Comparison of ENCODE assay signal across 8 cellular contexts in genomic region chr2:232292395-232293154, GRCh38.
DNase-seq lines count a peak whose midpoint lies in the region; ATAC-seq and TF ChIP-seq lines count a peak whose summit lies in the region.

No MANE protein-coding gene starts in this region.

- H3K27me3 ChIP-seq in DOHH2 (ENCODE audit: control insufficient read depth, low read length) (no peaks in the 10 kb centered on the region), Panc1 (ENCODE audit: control insufficient read depth, insufficient read depth, low read length) (no peaks in the 10 kb centered on the region), right cardiac atrium (ENCODE audit: control insufficient read depth, insufficient read depth) (no peaks in the 10 kb centered on the region)

- H3K36me3 Mint-ChIP-seq in activated naive CD4-positive, alpha-beta T cell treated with anti-CD3 and anti-CD28 coated beads for 36 hours (ENCODE audit: low read depth), result peaks cover 4% of the 10 kb centered on the region

- H3K4me1 ChIP-seq in DOHH2 (ENCODE audit: control insufficient read depth, low read length) (0 out of 2 replicates have a peak, but pooled peaks cover 3% of the 10 kb centered on the region), Panc1 (ENCODE audit: control insufficient read depth, insufficient read depth, low read length) (no peaks in the 10 kb centered on the region; the same call in 1 of the 2 replicates), right cardiac atrium (ENCODE audit: control insufficient read depth, insufficient read depth, low read length) (no peaks in the 10 kb centered on the region)

- H3K36me3 ChIP-seq in DOHH2 (ENCODE audit: control insufficient read depth, low read length) (no peaks in the 10 kb centered on the region), Panc1 (ENCODE audit: control insufficient read depth, insufficient read depth, low read length) (no peaks in the 10 kb centered on the region)

- no peak overlapping the region for H3K27ac Mint-ChIP-seq in activated naive CD4-positive, alpha-beta T cell treated with anti-CD3 and anti-CD28 coated beads for 36 hours

- no peaks in the 10 kb centered on the region for H3K9me3 Mint-ChIP-seq in activated naive CD4-positive, alpha-beta T cell treated with anti-CD3 and anti-CD28 coated beads for 36 hours

- H3K4me3 Mint-ChIP-seq in activated naive CD4-positive, alpha-beta T cell treated with anti-CD3 and anti-CD28 coated beads for 36 hours, result no peak overlapping the region

- in situ Hi-C loops in Panc1 (cut with HindIII; ENCODE audit: low pct_unique_long_range_greater_than_20kb, low sequenced_read_pairs), result no loop called here

- no peaks in the 10 kb centered on the region for H3K9me3 ChIP-seq in DOHH2 (ENCODE audit: control insufficient read depth, insufficient read depth, low read length)
- H3K9me3 ChIP-seq in Panc1 (ENCODE audit: control insufficient read depth, insufficient read depth, low read depth, low read length), result no peaks in the 10 kb centered on the region
- no peaks in the 10 kb centered on the region for H3K9me3 ChIP-seq in right cardiac atrium (ENCODE audit: control insufficient read depth, low read length)

- no peaks in the 10 kb centered on the region for H3K27me3 Mint-ChIP-seq in activated naive CD4-positive, alpha-beta T cell treated with anti-CD3 and anti-CD28 coated beads for 36 hours (ENCODE audit: low read depth)

- DNase-seq in HFF-Myc (ENCODE audit: extremely low read depth, low read depth), result peak; percentile 11
- DNase-seq in Panc1 (ENCODE audit: low read depth, low spot score), result no peak
- DNase-seq in activated naive CD4-positive, alpha-beta T cell treated with anti-CD3 and anti-CD28 coated beads for 36 hours, result peak; percentile 78
- peak; percentile 45 to 82 (median 71) for DNase-seq in right cardiac atrium
- DNase-seq in stimulated activated CD4-positive, alpha-beta T cell treated with anti-CD3 and anti-CD28 coated beads, Interleukin-15, amount 100 ng/mL, for 24 hours, result peak; percentile 73

- intact Hi-C loops in Panc1 (cut with micrococcal nuclease; ENCODE audit: unreplicated experiment) (no loop called here), right cardiac atrium (cut with DNase I) (no loop called here)
- intact Hi-C loops in activated naive CD4-positive, alpha-beta T cell treated with anti-CD3 and anti-CD28 coated beads for 36 hours (cut with micrococcal nuclease), result loop anchor here (1.0 to 2.0 kb wide), 2 partner anchors 34 to 366 kb away; partner anchors contain the start of gene NPPC

- H3K4me3 ChIP-seq in DOHH2 (ENCODE audit: low read length) (no peak overlapping the region), HFF-Myc (replicated peaks; ENCODE audit: low read depth, low read length) (no peak overlapping the region), Panc1 (ENCODE audit: low read depth in 2 of 2, low read length in 2 of 2) (no peak overlapping the region), right cardiac atrium (ENCODE audit: low read length) (no peak overlapping the region)

- POLR2A ChIA-PET in Panc1 (lab: Charles Lee), result no interaction called here

- H3K4me2 ChIP-seq in DOHH2 (ENCODE audit: low read length), result no peak overlapping the region

- peaks cover 5% of the 10 kb centered on the region for H3K4me1 Mint-ChIP-seq in activated naive CD4-positive, alpha-beta T cell treated with anti-CD3 and anti-CD28 coated beads for 36 hours (ENCODE audit: low read depth)

- no peaks in the 10 kb centered on the region for H3K79me2 ChIP-seq in DOHH2 (ENCODE audit: control insufficient read depth, low read length)

- H3K27ac ChIP-seq in DOHH2 (ENCODE audit: low read depth, low read length), result no peak overlapping the region
- H3K27ac ChIP-seq in Panc1 (ENCODE audit: low read length), result no peak overlapping the region
- no peak overlapping the region for H3K27ac ChIP-seq in right cardiac atrium (ENCODE audit: low read length)

- WGBS in right cardiac atrium, result 84% methylated on average over 9 of the region's 9 CpGs

- H3F3A ChIP-seq in DOHH2 (ENCODE audit: control insufficient read depth, insufficient read depth), result no peaks in the 10 kb centered on the region

- CTCF ChIA-PET in Panc1 (lab: Charles Lee), result interaction anchor here (0.9 kb wide), 1 partner anchor 284 kb away, joined by 3 read pairs; no protein-coding TSS in a partner anchor
- CTCF ChIA-PET in activated naive CD4-positive, alpha-beta T cell treated with anti-CD3 and anti-CD28 coated beads for 36 hours (lab: Charles Lee), result interaction anchor here (0.7 to 2.9 kb wide), 20 partner anchors 8 to 367 kb away, joined by 3 to 13 read pairs (median 3); partner anchors contain the start of gene NPPC

- H4K20me1 ChIP-seq in DOHH2 (ENCODE audit: control insufficient read depth, insufficient read depth, low read depth, low read length), result no peaks in the 10 kb centered on the region

- TF ChIP-seq CTCF in DOHH2 (IDR thresholded peaks at IDR 0.05; ENCODE audit: low read depth, low read length, poor library complexity, severe bottlenecking) (peak; percentile 94), HFF-Myc (IDR thresholded peaks at IDR 0.05; ENCODE audit: low read depth, low read length, missing control alignments) (peak; percentile 78), Panc1 (IDR thresholded peaks at IDR 0.05) (peak; percentile 82)

- ATAC-seq in Panc1 (peak; percentile 78), right cardiac atrium (peak; percentile 23 to 55), GM19035 (IDR thresholded peaks at IDR 0.05; ENCODE audit: unreplicated experiment) (no peak), GM18870 (IDR thresholded peaks at IDR 0.05; ENCODE audit: unreplicated experiment) (no peak)

- BruUV-seq in Panc1 (replicated peaks; lab: Mats Ljungman, UMichigan), result no TSS peak

- no peaks in the 10 kb centered on the region for H3K9me2 ChIP-seq in DOHH2 (replicated peaks; ENCODE audit: control insufficient read depth, low read length)

Comparison
In these comparisons a context has a peak if more than half of its experiments do, and no peak if none do; other contexts are left out.
1. ATAC-seq: peak in Panc1 (single experiment) and right cardiac atrium (2 of 2); none in GM19035 (single experiment) and GM18870 (single experiment).
2. Peak in every context shown above with its lines, with median percentiles within 50 percentile points of each other: CTCF ChIP-seq.